In the genomic region with DNA sequence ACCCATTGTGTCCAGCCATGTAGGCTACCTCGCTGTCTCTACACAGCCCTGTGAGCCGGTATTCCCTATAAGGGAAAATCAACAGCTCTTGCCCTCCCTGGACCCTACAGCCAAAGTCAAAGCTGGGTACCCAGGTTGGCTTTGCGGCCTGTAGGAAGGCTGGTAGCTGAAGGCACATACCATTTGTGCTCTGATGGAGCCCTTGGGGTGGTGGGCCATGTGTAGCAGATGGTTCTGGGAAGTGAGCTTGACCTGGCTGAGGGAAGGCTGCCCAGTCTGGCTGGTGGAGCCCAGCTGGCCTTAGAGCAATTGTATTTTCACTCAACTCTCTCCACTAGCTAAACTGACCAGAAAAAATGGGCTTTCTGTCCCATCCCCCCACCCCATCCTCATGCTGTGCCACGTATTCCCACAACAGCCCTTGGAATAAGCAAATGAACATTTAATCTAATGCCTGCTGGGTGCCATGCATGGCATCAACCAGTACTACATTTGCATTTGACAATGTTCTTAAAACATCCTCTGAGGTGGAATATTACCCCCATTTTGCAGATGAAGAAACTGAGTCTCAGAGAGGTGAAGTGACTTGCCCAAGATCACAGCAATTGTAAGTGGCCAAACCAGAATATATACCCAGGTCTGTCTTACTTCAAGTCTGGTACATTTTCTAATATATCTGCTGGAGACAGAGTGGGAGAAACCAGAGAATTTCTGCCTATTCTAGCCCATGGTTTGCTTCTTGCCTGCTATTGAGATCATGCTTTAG, we compare ENCODE assay signal across 15 cellular contexts. TPM values are rescaled to one million over a fixed set of nuclear protein-coding genes. Genes with fewer than 3 reads are reported as not detected.
DNase-seq lines count a peak whose midpoint lies in the region; ATAC-seq lines count a peak whose summit lies in the region.
"Had no signal": no experiment of that assay in that cellular context is flagged by ENCODE, and none has a peak within 500 bp of the region (broad histone marks: within the 10 kb centered on the region; RNA-seq: fewer than 3 reads in every experiment).

No MANE protein-coding gene starts in this region.

- H3K27me3 Mint-ChIP-seq in activated naive CD4-positive, alpha-beta T cell treated with anti-CD3 and anti-CD28 coated beads, Interleukin-2, amount 50 U/mL, for 24 hours, result peaks cover 25% of the 10 kb centered on the region
- peaks cover 37% of the 10 kb centered on the region for H3K27me3 Mint-ChIP-seq in activated naive CD8-positive, alpha-beta T cell treated with anti-CD3 and anti-CD28 coated beads for 36 hours
- peaks cover 15% of the 10 kb centered on the region for H3K27me3 Mint-ChIP-seq in memory B cell

- no peaks in the 10 kb centered on the region for H3K36me3 ChIP-seq in HAP-1 (replicated peaks)
- H3K36me3 ChIP-seq: spleen, thoracic aorta had no signal

- no peaks in the 10 kb centered on the region for H3K4me1 ChIP-seq in HAP-1
- H3K4me1 ChIP-seq: parathyroid adenoma had no signal

- no peaks in the 10 kb centered on the region for H3K36me3 Mint-ChIP-seq in activated naive CD4-positive, alpha-beta T cell treated with anti-CD3 and anti-CD28 coated beads, Interleukin-2, amount 50 U/mL, for 24 hours
- H3K36me3 Mint-ChIP-seq in activated naive CD8-positive, alpha-beta T cell treated with anti-CD3 and anti-CD28 coated beads for 36 hours, result no peaks in the 10 kb centered on the region
- H3K36me3 Mint-ChIP-seq in memory B cell, result peaks cover 2% of the 10 kb centered on the region

- H3K27me3 ChIP-seq in HAP-1 (ENCODE audit: low read depth), result peaks cover 8% of the 10 kb centered on the region

- H3K9me3 ChIP-seq in HAP-1, result no peaks in the 10 kb centered on the region
- H3K9me3 ChIP-seq: spleen, thoracic aorta had no signal

- H3K4me3 Mint-ChIP-seq in activated naive CD4-positive, alpha-beta T cell treated with anti-CD3 and anti-CD28 coated beads, Interleukin-2, amount 50 U/mL, for 24 hours, result peak overlapping the region; percentile 81
- peak overlapping the region; percentile 52 for H3K4me3 Mint-ChIP-seq in activated naive CD8-positive, alpha-beta T cell treated with anti-CD3 and anti-CD28 coated beads for 36 hours
- H3K4me3 Mint-ChIP-seq in memory B cell, result peak overlapping the region; percentile 71

- H3K27ac Mint-ChIP-seq in activated naive CD4-positive, alpha-beta T cell treated with anti-CD3 and anti-CD28 coated beads, Interleukin-2, amount 50 U/mL, for 24 hours, result no peak overlapping the region
- H3K27ac Mint-ChIP-seq in activated naive CD8-positive, alpha-beta T cell treated with anti-CD3 and anti-CD28 coated beads for 36 hours, result no peak overlapping the region
- no peak overlapping the region for H3K27ac Mint-ChIP-seq in memory B cell

- peaks cover 6% of the 10 kb centered on the region for H3K4me1 Mint-ChIP-seq in activated naive CD4-positive, alpha-beta T cell treated with anti-CD3 and anti-CD28 coated beads, Interleukin-2, amount 50 U/mL, for 24 hours
- H3K4me1 Mint-ChIP-seq in activated naive CD8-positive, alpha-beta T cell treated with anti-CD3 and anti-CD28 coated beads for 36 hours, result peaks cover 5% of the 10 kb centered on the region
- H3K4me1 Mint-ChIP-seq in memory B cell, result peaks cover 12% of the 10 kb centered on the region

- no peak overlapping the region for H3K4me3 ChIP-seq in HAP-1

- DNase-seq in activated naive CD4-positive, alpha-beta T cell treated with anti-CD3 and anti-CD28 coated beads, Interleukin-2, amount 50 U/mL, for 16 hours, result no peak
- DNase-seq in activated naive CD8-positive, alpha-beta T cell treated with anti-CD3 and anti-CD28 coated beads for 36 hours, result no peak
- no peak for DNase-seq in memory B cell (ENCODE audit: low spot score in 2 of 2)
- DNase-seq in HAP-1 (ENCODE audit: low spot score in 2 of 2), result no peak
- no peak for DNase-seq in NCI-H2107 treated with DMSO at 0.1 percent for 48 hours (lab: John Stamatoyannopoulos, UW; ENCODE audit: unreplicated experiment)
- no peak for DNase-seq in globus pallidus (ENCODE audit: low spot score)
- DNase-seq: cortex of kidney, NCI-H2029, NCI-H82 had no signal

- in situ Hi-C loops in HAP-1 (cut with MboI; ENCODE audit: low sequenced_read_pairs), result no loop called here

- H3K9me3 Mint-ChIP-seq in activated naive CD4-positive, alpha-beta T cell treated with anti-CD3 and anti-CD28 coated beads, Interleukin-2, amount 50 U/mL, for 24 hours, result no peaks in the 10 kb centered on the region
- no peaks in the 10 kb centered on the region for H3K9me3 Mint-ChIP-seq in activated naive CD8-positive, alpha-beta T cell treated with anti-CD3 and anti-CD28 coated beads for 36 hours
- no peaks in the 10 kb centered on the region for H3K9me3 Mint-ChIP-seq in memory B cell
- H3K9me3 Mint-ChIP-seq: activated naive CD4-positive, alpha-beta T cell treated with anti-CD3 and anti-CD28 coated beads, Interleukin-2, amount 50 U/mL, for 72 hours had no signal

- ATAC-seq in memory B cell (ENCODE audit: low read depth) (no peak), GM21526 (IDR thresholded peaks at IDR 0.05; ENCODE audit: low FRiP score, unreplicated experiment) (no peak)
- ATAC-seq: activated naive CD4-positive, alpha-beta T cell treated with anti-CD3 and anti-CD28 coated beads, Interleukin-2, amount 50 U/mL, for 72 hours had no signal

RNA-seq across cellular contexts. Expression of a gene that starts 56.8 kb away (rescaled TPM):
- 100 to 1,000 TPM; 191 to 201 TPM for total RNA-seq in activated naive CD8-positive, alpha-beta T cell treated with anti-CD3 and anti-CD28 coated beads for 36 hours
